1 cellular context compared by ENCODE assay signal in genomic region chr12:18496156-18496555, GRCh38.
TF ChIP-seq lines count a peak whose summit lies in the region.

No MANE protein-coding gene starts in this region.

TF ChIP-seq in SK-N-SH, 30 proteins besides CTCF, POLR2A, EP300 and RAD21 (continued from another document):
- TF ChIP-seq NFIC (IDR thresholded peaks at IDR 0.05; ENCODE audit: borderline replicate concordance) (peak; percentile 53), SMC3 (IDR thresholded peaks at IDR 0.05; ENCODE audit: low read depth, low read length) (no peak)
